23 cellular contexts compared by ENCODE assay signal in the genomic region with DNA sequence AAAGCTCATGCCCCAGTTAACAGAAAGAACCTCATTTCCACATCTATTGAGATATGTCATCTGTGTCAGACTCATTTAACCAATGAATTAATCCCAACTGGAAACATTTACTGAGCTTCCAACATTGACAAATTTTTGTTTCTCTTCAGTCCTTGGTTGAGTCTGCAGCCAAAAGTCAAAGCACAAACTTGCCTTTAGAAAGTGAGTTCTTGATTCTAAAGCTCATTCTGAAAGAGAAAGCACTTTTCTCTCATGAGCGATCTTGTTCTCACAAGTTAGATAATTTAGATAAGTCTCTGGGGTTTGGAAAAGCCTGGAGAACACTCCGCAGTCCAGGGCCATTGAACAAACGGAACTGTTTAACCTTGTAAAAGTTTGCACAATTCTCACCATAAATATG.
DNase-seq lines count a peak whose midpoint lies in the region; TF ChIP-seq lines count a peak whose summit lies in the region.
"Had no signal": no experiment of that assay in that cellular context is flagged by ENCODE, and none has a peak within 500 bp of the region (broad histone marks: within the 10 kb centered on the region; RNA-seq: fewer than 3 reads in every experiment).

No MANE protein-coding gene starts in this region.

- H2BK12ac ChIP-seq in neuronal stem cell (ENCODE audit: low read length): no peak overlapping the region

- H3K4me1 ChIP-seq in breast epithelium (no peaks in the 10 kb centered on the region), mammary epithelial cell (ENCODE audit: insufficient read depth, low read length) (no peaks in the 10 kb centered on the region), mesendoderm (ENCODE audit: control insufficient read depth, low read depth, low read length) (no peaks in the 10 kb centered on the region), transverse colon (no peaks in the 10 kb centered on the region), neuronal stem cell (ENCODE audit: control insufficient read depth in 2 of 2, insufficient read depth in 1 of 2, low read depth in 1 of 2, low read length in 2 of 2) (no peaks in the 10 kb centered on the region)
- H3K4me1 ChIP-seq: adrenal gland, SJSA1, tibial artery had no signal

- no peak for TF ChIP-seq POLR2A in breast epithelium (IDR thresholded peaks at IDR 0.05)
- TF ChIP-seq POLR2A in transverse colon (IDR thresholded peaks at IDR 0.05): no peak

- DNase-seq in breast epithelium (ENCODE audit: low spot score in 2 of 2) (no peak), mammary epithelial cell (no peak), NCI-H69 (lab: John Stamatoyannopoulos, UW) (peak; percentile 19), mesendoderm (no peak), transverse colon (no peak), mucosa of gallbladder (ENCODE audit: low spot score) (no peak), neuronal stem cell (ENCODE audit: low spot score) (no peak), dorsolateral prefrontal cortex (no peak)
- DNase-seq: activated CD4-positive, CD25-positive, alpha-beta regulatory T cell treated with anti-CD3 and anti-CD28 coated beads, Interleukin-2, amount 50 U/mL, for 72 hours; activated CD8-positive, alpha-beta T cell treated with anti-CD3 and anti-CD28 coated beads for 36 hours; adrenal gland; AML-193; CD8-positive, alpha-beta memory T cell; kidney glomerular epithelial cell; naive B cell; NCI-H146; NCI-H510A; NK-92 treated with Interleukin-12 subunit alpha and Interleukin-12 subunit beta, amount 100 ng/mL, for 24 hours; stimulated activated CD4-positive, alpha-beta T cell treated with anti-CD3 and anti-CD28 coated beads, Interleukin-4, amount 100 ng/mL, for 24 hours; stimulated activated naive CD8-positive, alpha-beta T cell treated with anti-CD3 and anti-CD28 coated beads, Interleukin-15, Interleukin-2, amounts not matched to agents 100 U/mL and 50 U/mL, for 24 hours; T-helper 1 cell; tibial artery had no signal

- TF ChIP-seq EP300 in transverse colon (IDR thresholded peaks at IDR 0.05; ENCODE audit: low read depth): no peak

- H4K8ac ChIP-seq in mesendoderm (ENCODE audit: low read depth, low read length) (no peak overlapping the region), neuronal stem cell (ENCODE audit: low read depth, low read length) (no peak overlapping the region)

- no peak overlapping the region for H2AFZ ChIP-seq in mammary epithelial cell (ENCODE audit: low read depth, low read length)
- H2AFZ ChIP-seq in neuronal stem cell (ENCODE audit: low read length): no peak overlapping the region

- H3K56ac ChIP-seq in mesendoderm (ENCODE audit: low read length): no peak overlapping the region

- H3K27me3 ChIP-seq in breast epithelium (no peaks in the 10 kb centered on the region), mammary epithelial cell (ENCODE audit: insufficient read depth, low read length) (no peaks in the 10 kb centered on the region), mesendoderm (ENCODE audit: insufficient read depth, low read length, poor library complexity) (no peaks in the 10 kb centered on the region), transverse colon (no peaks in the 10 kb centered on the region), neuronal stem cell (ENCODE audit: control insufficient read depth in 3 of 3, insufficient read depth in 3 of 3, low read depth in 1 of 3, low read length in 3 of 3) (no peaks in the 10 kb centered on the region), dorsolateral prefrontal cortex (no peaks in the 10 kb centered on the region)
- H3K27me3 ChIP-seq: adrenal gland, SJSA1, tibial artery had no signal

- H2AK5ac ChIP-seq in mesendoderm (ENCODE audit: low read length) (peak overlapping the region; percentile 29), neuronal stem cell (ENCODE audit: low read depth, low read length) (no peak overlapping the region)

- H3K14ac ChIP-seq in neuronal stem cell (ENCODE audit: low read length): no peak overlapping the region

- H3K27ac ChIP-seq in breast epithelium: peak overlapping the region; percentile 50 to 83
- no peak overlapping the region for H3K27ac ChIP-seq in mammary epithelial cell (ENCODE audit: insufficient read depth, low read depth, low read length)
- no peak overlapping the region for H3K27ac ChIP-seq in mesendoderm (ENCODE audit: low read depth, low read length)
- H3K27ac ChIP-seq in transverse colon: peak overlapping the region in 3 of 4 donors; percentile 13 to 43 (median 22)
- no peak overlapping the region for H3K27ac ChIP-seq in neuronal stem cell (replicated peaks; ENCODE audit: low read length)
- peak overlapping the region in 1 of 59 donors; percentile 6 for H3K27ac ChIP-seq in dorsolateral prefrontal cortex
- H3K27ac ChIP-seq: SJSA1, tibial artery had no signal

- H4K91ac ChIP-seq in neuronal stem cell (ENCODE audit: low read depth, low read length, poor library complexity): no peak overlapping the region

- CTCF ChIA-PET in mammary epithelial cell (lab: Charles Lee; ENCODE audit: low non-redundant PET): no interaction called here

- TF ChIP-seq CTCF in breast epithelium (IDR thresholded peaks at IDR 0.05) (no peak), mammary epithelial cell (conservative IDR thresholded peaks at IDR 0.05 in 1 of 2, IDR thresholded peaks at IDR 0.05 in 1 of 2; ENCODE audit: extremely low read depth in 1 of 2, insufficient read depth in 1 of 2, low read depth in 1 of 2, low read length in 2 of 2) (no peak), transverse colon (IDR thresholded peaks at IDR 0.05) (no peak), dorsolateral prefrontal cortex (IDR thresholded peaks at IDR 0.05 in 54 of 56, conservative IDR thresholded peaks at IDR 0.05 in 2 of 56; ENCODE audit: low read depth in 1 of 56, partially characterized antibody in 56 of 56) (no peak)

- H3K4ac ChIP-seq in mesendoderm (ENCODE audit: low read depth, low read length): no peak overlapping the region
- H3K4ac ChIP-seq in neuronal stem cell (ENCODE audit: low read length): no peak overlapping the region

- H3K9me3 ChIP-seq in breast epithelium: no peaks in the 10 kb centered on the region
- H3K9me3 ChIP-seq in mammary epithelial cell (replicated peaks; ENCODE audit: insufficient read depth, low read length): no peaks in the 10 kb centered on the region
- H3K9me3 ChIP-seq in transverse colon: no peaks in the 10 kb centered on the region
- H3K9me3 ChIP-seq in neuronal stem cell (replicated peaks in 1 of 2; ENCODE audit: control insufficient read depth in 2 of 2, insufficient read depth in 1 of 2, low read depth in 1 of 2, low read length in 2 of 2): no peaks in the 10 kb centered on the region
- H3K9me3 ChIP-seq: adrenal gland, SJSA1, tibial artery had no signal

- no peak overlapping the region for H2BK120ac ChIP-seq in mesendoderm (ENCODE audit: low read depth, low read length)
- H2BK120ac ChIP-seq in neuronal stem cell (ENCODE audit: low read depth, low read length): no peak overlapping the region

- H2BK5ac ChIP-seq in mesendoderm (ENCODE audit: low read length): no peak overlapping the region
- H2BK5ac ChIP-seq in neuronal stem cell (ENCODE audit: low read length): no peak overlapping the region

- no peaks in the 10 kb centered on the region for H4K20me1 ChIP-seq in mammary epithelial cell (ENCODE audit: insufficient read depth, low read length)

- dilution Hi-C loops in mammary epithelial cell (cut with HindIII; ENCODE audit: low sequenced_read_pairs): no loop called here

- H3K9ac ChIP-seq in mammary epithelial cell (ENCODE audit: insufficient read depth, low read length): no peak overlapping the region
- H3K9ac ChIP-seq in mesendoderm (ENCODE audit: low read length): no peak overlapping the region
- no peak overlapping the region for H3K9ac ChIP-seq in neuronal stem cell (ENCODE audit: low read depth, low read length, poor library complexity)

- H4K5ac ChIP-seq in mesendoderm (ENCODE audit: low read length): no peak overlapping the region

- intact Hi-C loops in breast epithelium (cut with DNase I; ENCODE audit: low total_unique reads) (no loop called here), mammary epithelial cell (cut with micrococcal nuclease) (no loop called here), transverse colon (cut with DNase I; ENCODE audit: low total_unique reads) (no loop called here), dorsolateral prefrontal cortex (cut with DNase I) (no loop called here)

- BruUV-seq in mammary epithelial cell (replicated peaks; lab: Mats Ljungman, UMichigan): no TSS peak

- 60% methylated on average over 3 of the region's 3 CpGs for WGBS in mammary epithelial cell (ENCODE audit: low coverage, missing lambda C conversion rate)
- no CpG with 5 or more reads among the region's 3 CpGs for WGBS in mesendoderm (ENCODE audit: extremely low coverage, insufficient coverage, low lambda C conversion rate)
- 74 to 93% methylated on average over 3 of the region's 3 CpGs for WGBS in transverse colon (ENCODE audit: low coverage in 1 of 2), 2 donors
- no CpG with 5 or more reads among the region's 3 CpGs for WGBS in neuronal stem cell (ENCODE audit: extremely low coverage in 2 of 2, insufficient read length in 2 of 2, insufficient replicate concordance in 1 of 2), 2 donors

- H3K4me3 ChIP-seq in breast epithelium (no peak overlapping the region), mammary epithelial cell (replicated peaks in 1 of 3; ENCODE audit: insufficient read depth in 1 of 3, low read depth in 2 of 3, low read length in 3 of 3) (no peak overlapping the region), mesendoderm (ENCODE audit: low read length) (no peak overlapping the region), transverse colon (no peak overlapping the region), neuronal stem cell (ENCODE audit: low read length in 2 of 2) (no peak overlapping the region), dorsolateral prefrontal cortex (no peak overlapping the region)
- H3K4me3 ChIP-seq: adrenal gland, SJSA1, tibial artery had no signal

- H3K23ac ChIP-seq in mesendoderm (ENCODE audit: low read length) (no peak overlapping the region), neuronal stem cell (ENCODE audit: low read depth, low read length, poor library complexity) (no peak overlapping the region)

- no peak overlapping the region for H3K4me2 ChIP-seq in mammary epithelial cell (ENCODE audit: insufficient read depth, low read depth, low read length)
- no peak overlapping the region for H3K4me2 ChIP-seq in mesendoderm (ENCODE audit: low read length)
- no peak overlapping the region for H3K4me2 ChIP-seq in neuronal stem cell (ENCODE audit: insufficient read depth, low read length, poor library complexity, severe bottlenecking)

- H3K18ac ChIP-seq in mesendoderm (ENCODE audit: low read length) (no peak overlapping the region), neuronal stem cell (ENCODE audit: low read length) (no peak overlapping the region)

- H2BK15ac ChIP-seq in mesendoderm (replicated peaks; ENCODE audit: low read depth) (no peak overlapping the region), neuronal stem cell (ENCODE audit: low read length) (no peak overlapping the region)

- no peaks in the 10 kb centered on the region for H3K79me2 ChIP-seq in mammary epithelial cell (ENCODE audit: insufficient read depth, low read length)
- no peaks in the 10 kb centered on the region for H3K79me2 ChIP-seq in mesendoderm (ENCODE audit: control insufficient read depth, insufficient read depth, low read length)

- H3K36me3 ChIP-seq in breast epithelium: no peaks in the 10 kb centered on the region
- H3K36me3 ChIP-seq in mammary epithelial cell (ENCODE audit: insufficient read depth, low read length): no peaks in the 10 kb centered on the region
- H3K36me3 ChIP-seq in mesendoderm (ENCODE audit: control insufficient read depth, insufficient read depth, low read length): no peaks in the 10 kb centered on the region
- no peaks in the 10 kb centered on the region for H3K36me3 ChIP-seq in transverse colon
- no peaks in the 10 kb centered on the region for H3K36me3 ChIP-seq in neuronal stem cell (replicated peaks in 1 of 2; ENCODE audit: control insufficient read depth in 2 of 2, insufficient read depth in 2 of 2, low read length in 2 of 2)
- H3K36me3 ChIP-seq: adrenal gland, SJSA1, tibial artery had no signal

- in situ Hi-C loops in mammary epithelial cell (cut with MboI; ENCODE audit: low sequenced_read_pairs in 2 of 2): no loop called here
- in situ Hi-C loops in transverse colon (cut with MboI; ENCODE audit: low pct_ligation_motif_present in 1 of 4, low pct_unique_long_range_greater_than_20kb in 1 of 4, low sequenced_read_pairs in 3 of 4): no loop called here

- H3K79me1 ChIP-seq in mesendoderm (ENCODE audit: low read length) (no peaks in the 10 kb centered on the region), neuronal stem cell (ENCODE audit: low read depth, low read length) (no peaks in the 10 kb centered on the region)

Comparison
In these comparisons a context has a peak if more than half of its experiments do, and no peak if none do; other contexts are left out.
1. H3K27ac ChIP-seq: peak in breast epithelium (2 of 2) and transverse colon (3 of 4); none in mammary epithelial cell (single experiment), mesendoderm (single experiment) and neuronal stem cell (single experiment).